1 cellular context compared by ENCODE assay signal in the genomic region with DNA sequence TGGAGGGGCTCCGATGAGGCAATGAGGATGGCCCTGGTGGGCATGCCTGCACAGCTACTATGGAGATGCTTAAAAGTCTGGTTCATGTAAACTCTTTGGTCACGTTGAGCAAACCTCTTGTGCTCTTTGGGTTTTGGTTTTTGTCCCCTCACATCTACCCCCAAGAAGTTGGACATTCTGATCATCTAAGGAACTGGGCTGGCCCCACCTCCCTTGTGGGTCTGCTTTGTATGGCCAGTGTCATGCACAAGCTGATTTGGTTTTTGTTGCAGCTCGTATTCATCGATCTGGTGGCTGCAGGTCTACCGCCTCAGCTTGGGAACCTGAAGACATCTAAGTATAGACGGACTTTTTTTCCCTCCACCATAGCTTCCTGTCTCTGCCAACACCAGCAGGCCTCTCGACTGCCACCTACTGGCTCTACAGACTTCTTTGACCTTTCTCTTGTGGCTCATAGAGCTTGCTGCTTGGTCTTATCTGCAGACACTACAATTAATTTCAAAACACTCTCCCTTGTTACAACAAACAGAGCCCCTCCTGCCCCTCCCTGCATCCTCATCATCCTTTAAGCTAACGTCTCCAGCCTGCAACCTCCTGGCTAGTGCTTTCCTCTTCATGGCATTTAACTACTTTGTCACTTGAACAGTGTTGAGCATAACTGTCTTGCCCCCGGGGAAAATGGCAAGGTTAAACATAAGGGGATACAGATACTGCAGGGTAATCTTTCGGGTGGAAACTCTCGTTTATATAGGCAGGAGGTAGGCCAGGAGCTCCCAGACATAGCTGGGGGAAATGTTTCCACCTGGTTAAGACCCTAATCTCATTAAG.
A peak's percentile ranks its signal among the peaks of the same experiment; 100 is the strongest.
TF ChIP-seq lines count a peak whose summit lies in the region.

No MANE protein-coding gene starts in this region.

TF ChIP-seq in GM12878, 131 proteins besides CTCF, POLR2A, EP300 and RAD21 (continued from another document):
- TF ChIP-seq IKZF2 (IDR thresholded peaks at IDR 0.05) = 0 out of 4 replicates have a peak, but pooled peaks of 1 of the 2 experiments have one; percentile 13
- TF ChIP-seq SMC3 (IDR thresholded peaks at IDR 0.05; ENCODE audit: borderline replicate concordance, low read length) = peak; percentile 97
- no peak for TF ChIP-seq SMAD5 (IDR thresholded peaks at IDR 0.05; ENCODE audit: low read depth)
- TF ChIP-seq, protein P1, sequence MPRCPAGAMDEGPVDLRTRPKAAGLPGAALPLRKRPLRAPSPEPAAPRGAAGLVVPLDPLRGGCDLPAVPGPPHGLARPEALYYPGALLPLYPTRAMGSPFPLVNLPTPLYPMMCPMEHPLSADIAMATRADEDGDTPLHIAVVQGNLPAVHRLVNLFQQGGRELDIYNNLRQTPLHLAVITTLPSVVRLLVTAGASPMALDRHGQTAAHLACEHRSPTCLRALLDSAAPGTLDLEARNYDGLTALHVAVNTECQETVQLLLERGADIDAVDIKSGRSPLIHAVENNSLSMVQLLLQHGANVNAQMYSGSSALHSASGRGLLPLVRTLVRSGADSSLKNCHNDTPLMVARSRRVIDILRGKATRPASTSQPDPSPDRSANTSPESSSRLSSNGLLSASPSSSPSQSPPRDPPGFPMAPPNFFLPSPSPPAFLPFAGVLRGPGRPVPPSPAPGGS (IDR thresholded peaks at IDR 0.05; ENCODE audit: borderline replicate concordance, insufficient read depth, low read depth, low read length, poor library complexity, severe bottlenecking) = peak; percentile 20
- TF ChIP-seq NBN (IDR thresholded peaks at IDR 0.05) = 0 out of 2 replicates have a peak, but pooled peaks have one; percentile 24
- no peak for TF ChIP-seq STAT3 (IDR thresholded peaks at IDR 0.05; ENCODE audit: low read depth, low read length)
- no peak for TF ChIP-seq JUND (IDR thresholded peaks at IDR 0.05; ENCODE audit: low read depth, low read length)
- TF ChIP-seq ZNF687 (IDR thresholded peaks at IDR 0.05) = no peak
- no peak for TF ChIP-seq MYC (IDR thresholded peaks at IDR 0.05; ENCODE audit: insufficient read depth, insufficient read length, insufficient replicate concordance, low read length, severe bottlenecking)
TF ChIP-seq in GM12878: peak in this region for 14.
